ENCODE assay signal across 19 cellular contexts in genomic region chr1:59541891-59542290, GRCh38.
"Had no signal": no experiment of that assay in that cellular context is flagged by ENCODE, and none has a peak within 500 bp of the region (broad histone marks: within the 10 kb centered on the region; RNA-seq: fewer than 3 reads in every experiment).

No MANE protein-coding gene starts in this region.

- H3K36me3 ChIP-seq: breast epithelium, left ventricle myocardium inferior, sigmoid colon had no signal

- H3K36me3 Mint-ChIP-seq: activated naive CD8-positive, alpha-beta T cell; memory B cell; natural killer cell; stimulated activated memory B cell treated with anti-CD40 and anti-IgM and Interleukin-4, amounts not matched to agents 10 μg/mL and 1 μg/mL and 100 μg/mL, for 72 hours had no signal

- H3K4me1 ChIP-seq: breast epithelium, sigmoid colon had no signal

- H3K4me1 Mint-ChIP-seq: memory B cell; stimulated activated memory B cell treated with anti-CD40 and anti-IgM and Interleukin-4, amounts not matched to agents 10 μg/mL and 1 μg/mL and 100 μg/mL, for 72 hours had no signal

- H3K9me3 Mint-ChIP-seq: activated CD4-positive, alpha-beta T cell treated with anti-CD3 and anti-CD28 coated beads, Interleukin-2, amount 10 ng/mL, durations not matched to agents 24 days and 14 days; activated T-cell treated with anti-CD3 and anti-CD28 coated beads, Interleukin-2, amount 50 U/mL, for 72 hours; dendritic cell treated with granulocyte-macrophage colony-stimulating factor and Interleukin-4, amounts not matched to agents 40 ng/mL and 50 ng/mL, for 4 days; memory B cell; natural killer cell; stimulated activated memory B cell treated with anti-CD40 and anti-IgM and Interleukin-4, amounts not matched to agents 10 μg/mL and 1 μg/mL and 100 μg/mL, for 72 hours had no signal

- FAIRE-seq: keratinocyte, TTC549 had no signal

- H3K27me3 ChIP-seq: breast epithelium, sigmoid colon had no signal

- H3K4me3 Mint-ChIP-seq: activated CD4-positive, alpha-beta T cell treated with anti-CD3 and anti-CD28 coated beads, Interleukin-2, amount 10 ng/mL, durations not matched to agents 24 days and 14 days; activated naive CD8-positive, alpha-beta T cell; activated T-cell treated with anti-CD3 and anti-CD28 coated beads, Interleukin-2, amount 50 U/mL, for 72 hours; dendritic cell treated with granulocyte-macrophage colony-stimulating factor and Interleukin-4, amounts not matched to agents 40 ng/mL and 50 ng/mL, for 4 days; memory B cell; natural killer cell; stimulated activated memory B cell treated with anti-CD40 and anti-IgM and Interleukin-4, amounts not matched to agents 10 μg/mL and 1 μg/mL and 100 μg/mL, for 72 hours had no signal

- ATAC-seq: activated T-cell treated with anti-CD3 and anti-CD28 coated beads, Interleukin-2, amount 50 U/mL, for 72 hours; natural killer cell; stimulated activated memory B cell treated with anti-CD40 and anti-IgM and Interleukin-4, amounts not matched to agents 10 μg/mL and 1 μg/mL and 100 μg/mL, for 72 hours had no signal

- H3K27me3 Mint-ChIP-seq: activated CD4-positive, alpha-beta T cell treated with anti-CD3 and anti-CD28 coated beads, Interleukin-2, amount 10 ng/mL, durations not matched to agents 24 days and 14 days; activated naive CD8-positive, alpha-beta T cell; dendritic cell treated with granulocyte-macrophage colony-stimulating factor and Interleukin-4, amounts not matched to agents 40 ng/mL and 50 ng/mL, for 4 days; memory B cell; stimulated activated memory B cell treated with anti-CD40 and anti-IgM and Interleukin-4, amounts not matched to agents 10 μg/mL and 1 μg/mL and 100 μg/mL, for 72 hours had no signal

- H3K27ac ChIP-seq: breast epithelium, left ventricle myocardium inferior, sigmoid colon had no signal

- H3K27ac Mint-ChIP-seq: activated CD4-positive, alpha-beta T cell treated with anti-CD3 and anti-CD28 coated beads, Interleukin-2, amount 10 ng/mL, durations not matched to agents 24 days and 14 days; activated naive CD8-positive, alpha-beta T cell; activated T-cell treated with anti-CD3 and anti-CD28 coated beads, Interleukin-2, amount 50 U/mL, for 72 hours; dendritic cell treated with granulocyte-macrophage colony-stimulating factor and Interleukin-4, amounts not matched to agents 40 ng/mL and 50 ng/mL, for 4 days; memory B cell; stimulated activated memory B cell treated with anti-CD40 and anti-IgM and Interleukin-4, amounts not matched to agents 10 μg/mL and 1 μg/mL and 100 μg/mL, for 72 hours had no signal

- H3K9me3 ChIP-seq: breast epithelium, left ventricle myocardium inferior, sigmoid colon had no signal

- DNase-seq: activated CD4-positive, alpha-beta T cell treated with anti-CD3 and anti-CD28 coated beads, Interleukin-2, amount 10 ng/mL, durations not matched to agents 24 days and 14 days; activated CD4-positive, CD25-positive, alpha-beta regulatory T cell; activated CD8-positive, alpha-beta memory T cell treated with anti-CD3 and anti-CD28 coated beads, Interleukin-2, amount 50 U/mL, for 48 hours; activated gamma-delta T cell treated with Interleukin-2 at 50 U/mL for 16 hours; activated T-cell treated with anti-CD3 and anti-CD28 coated beads, Interleukin-2, amount 50 U/mL, for 72 hours; left ventricle myocardium inferior; natural killer cell; occipital lobe; sigmoid colon; stimulated activated CD4-positive, alpha-beta T cell treated with anti-CD3 and anti-CD28 coated beads, Interleukin-12 subunit alpha, Interleukin-12 subunit beta, amount 100 ng/mL, for 4 hours; stimulated activated CD4-positive, alpha-beta T cell treated with anti-CD3 and anti-CD28 coated beads, Interleukin-2, amount 100 ng/mL, for 24 hours; T-helper 2 cell had no signal

- H3K4me3 ChIP-seq: breast epithelium, left ventricle myocardium inferior, sigmoid colon had no signal
